ENCODE assay signal across 9 cellular contexts in genomic region chr4:185965456-185966384, GRCh38.
DNase-seq lines count a peak whose midpoint lies in the region; ATAC-seq and TF ChIP-seq lines count a peak whose summit lies in the region.
"Had no signal": no experiment of that assay in that cellular context is flagged by ENCODE, and none has a peak within 500 bp of the region (broad histone marks: within the 10 kb centered on the region; RNA-seq: fewer than 3 reads in every experiment).

No MANE protein-coding gene starts in this region.

- ATAC-seq in GM18867 (IDR thresholded peaks at IDR 0.05; ENCODE audit: unreplicated experiment): peak; percentile 76
- peak; percentile 81 for ATAC-seq in HG02678 (IDR thresholded peaks at IDR 0.05; ENCODE audit: unreplicated experiment)
- ATAC-seq in activated B cell treated with CpG ODN at 0.5 μM for 24 hours (ENCODE audit: low read depth): peak; percentile 65

- H2BK5ac ChIP-seq in neuronal stem cell (ENCODE audit: low read length): no peak overlapping the region

- no peak overlapping the region for H3K4ac ChIP-seq in neuronal stem cell (ENCODE audit: low read length)

- H2BK15ac ChIP-seq in neuronal stem cell (ENCODE audit: low read length): no peak overlapping the region

- WGBS in neuronal stem cell (ENCODE audit: extremely low coverage in 2 of 2, insufficient read length in 2 of 2, insufficient replicate concordance in 1 of 2), 2 donors: no CpG with 5 or more reads among the region's 15 CpGs

- POLR2A ChIA-PET in activated B cell treated with CpG ODN at 0.5 μM for 24 hours (lab: Charles Lee): no interaction called here

- H4K91ac ChIP-seq in neuronal stem cell (ENCODE audit: low read depth, low read length, poor library complexity): no peak overlapping the region

- no peak for TF ChIP-seq CTCF in activated B cell treated with CpG ODN at 0.5 μM for 24 hours (IDR thresholded peaks at IDR 0.05)

- H3K23ac ChIP-seq in neuronal stem cell (ENCODE audit: low read depth, low read length, poor library complexity): no peak overlapping the region

- H3K14ac ChIP-seq in neuronal stem cell (ENCODE audit: low read length): no peak overlapping the region

- no peak overlapping the region for H2AK5ac ChIP-seq in neuronal stem cell (ENCODE audit: low read depth, low read length)

- peaks cover 5% of the 10 kb centered on the region for H3K4me1 Mint-ChIP-seq in activated B cell treated with CpG ODN at 0.5 μM for 24 hours

- H3K4me3 ChIP-seq in neuronal stem cell (ENCODE audit: low read length in 2 of 2): no peak overlapping the region

- peaks cover 2 to 10% of the 10 kb centered on the region in 2 donors for H3K9me3 ChIP-seq in neuronal stem cell (replicated peaks in 1 of 2; ENCODE audit: control insufficient read depth in 2 of 2, insufficient read depth in 1 of 2, low read depth in 1 of 2, low read length in 2 of 2)

- no peaks in the 10 kb centered on the region for H3K9me3 Mint-ChIP-seq in activated B cell treated with CpG ODN at 0.5 μM for 24 hours

- H3K4me1 ChIP-seq in neuronal stem cell (ENCODE audit: control insufficient read depth in 2 of 2, insufficient read depth in 1 of 2, low read depth in 1 of 2, low read length in 2 of 2): peaks cover 0 to 2% of the 10 kb centered on the region in 2 donors

- no peaks in the 10 kb centered on the region for H3K27me3 ChIP-seq in neuronal stem cell (ENCODE audit: control insufficient read depth in 3 of 3, insufficient read depth in 3 of 3, low read depth in 1 of 3, low read length in 3 of 3)

- no peak overlapping the region for H2BK12ac ChIP-seq in neuronal stem cell (ENCODE audit: low read length)

- DNase-seq in activated B cell treated with CpG ODN at 0.5 μM for 24 hours (no peak), neuronal stem cell (ENCODE audit: low spot score) (no peak), GF-D8 (lab: John Stamatoyannopoulos, UW) (no peak), DMS53 treated with DMSO at 0.1 percent for 48 hours (lab: John Stamatoyannopoulos, UW; ENCODE audit: unreplicated experiment) (no peak), anterior cingulate cortex (lab: John Stamatoyannopoulos, UW) (no peak), NCI-H1694 treated with DMSO at 0.1 percent for 48 hours (lab: John Stamatoyannopoulos, UW) (no peak)
- DNase-seq: DMS153 had no signal

- no peak overlapping the region for H3K18ac ChIP-seq in neuronal stem cell (ENCODE audit: low read length)

- intact Hi-C loops in activated B cell treated with CpG ODN at 0.5 μM for 24 hours (cut with micrococcal nuclease): no loop called here

- H3K9ac ChIP-seq in neuronal stem cell (ENCODE audit: low read depth, low read length, poor library complexity): no peak overlapping the region

- peak overlapping the region; percentile 36 for H3K4me3 Mint-ChIP-seq in activated B cell treated with CpG ODN at 0.5 μM for 24 hours

- H3K79me1 ChIP-seq in neuronal stem cell (ENCODE audit: low read depth, low read length): no peaks in the 10 kb centered on the region

- no peaks in the 10 kb centered on the region for H3K36me3 Mint-ChIP-seq in activated B cell treated with CpG ODN at 0.5 μM for 24 hours (ENCODE audit: low read depth)

- H3K27me3 Mint-ChIP-seq in activated B cell treated with CpG ODN at 0.5 μM for 24 hours: no peaks in the 10 kb centered on the region

- H3K27ac Mint-ChIP-seq in activated B cell treated with CpG ODN at 0.5 μM for 24 hours: no peak overlapping the region

- no peak overlapping the region for H2BK120ac ChIP-seq in neuronal stem cell (ENCODE audit: low read depth, low read length)

- H2AFZ ChIP-seq in neuronal stem cell (ENCODE audit: low read length): peak overlapping the region; percentile 73

- CTCF ChIA-PET in activated B cell treated with CpG ODN at 0.5 μM for 24 hours (lab: Charles Lee): no interaction called here

- no peak overlapping the region for H4K8ac ChIP-seq in neuronal stem cell (ENCODE audit: low read depth, low read length)

- H3K4me2 ChIP-seq in neuronal stem cell (ENCODE audit: insufficient read depth, low read length, poor library complexity, severe bottlenecking): no peak overlapping the region

- no peaks in the 10 kb centered on the region for H3K36me3 ChIP-seq in neuronal stem cell (replicated peaks in 1 of 2; ENCODE audit: control insufficient read depth in 2 of 2, insufficient read depth in 2 of 2, low read length in 2 of 2)

- H3K27ac ChIP-seq in neuronal stem cell (replicated peaks; ENCODE audit: low read length): no peak overlapping the region
